In the genomic region with DNA sequence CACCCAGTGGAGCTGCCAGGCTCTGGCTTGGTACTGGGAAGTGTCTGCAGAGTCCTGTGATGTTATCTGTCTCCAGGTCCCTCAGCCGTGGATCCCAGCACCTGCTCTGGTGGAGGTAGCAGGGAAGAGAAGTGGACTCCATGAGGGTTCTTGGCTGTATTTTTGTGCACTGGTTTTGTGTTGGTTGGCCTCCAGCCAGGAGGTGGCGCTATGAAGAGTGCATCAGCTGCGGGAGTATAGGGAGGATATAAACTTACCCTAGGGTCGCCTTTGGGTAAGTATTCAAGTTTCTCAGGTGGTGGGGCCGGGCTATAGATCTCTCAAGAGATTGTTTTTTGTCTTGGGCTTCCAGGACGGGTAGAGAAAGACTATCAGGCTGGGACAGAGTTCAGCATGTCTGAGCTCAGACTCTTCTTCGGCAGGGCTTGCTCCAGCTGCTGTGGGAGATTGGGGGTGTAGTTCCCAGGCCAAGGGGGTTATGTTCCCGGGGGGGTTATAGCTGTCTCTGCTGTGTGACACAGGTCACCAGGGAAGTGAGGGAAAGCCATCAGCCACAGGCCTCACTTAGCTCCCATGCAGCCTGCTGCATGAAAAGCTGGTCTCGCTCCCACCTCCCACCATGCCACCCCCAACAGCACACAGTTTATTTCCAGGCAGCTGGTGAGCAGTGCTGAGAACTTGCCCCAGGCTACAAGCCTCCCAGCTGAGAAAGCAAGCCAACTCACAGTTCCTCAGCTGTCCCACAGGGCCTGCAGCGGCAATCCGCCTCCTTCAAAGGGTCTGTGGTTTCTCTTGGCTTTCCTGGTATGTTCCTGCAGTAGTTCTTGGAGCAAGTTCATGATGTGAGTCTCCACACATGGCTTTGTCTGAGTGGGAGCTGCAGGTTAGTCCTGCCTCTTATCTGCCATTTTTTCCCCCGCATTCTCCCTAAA, we compare ENCODE assay signal across 12 cellular contexts.
DNase-seq lines count a peak whose midpoint lies in the region; ATAC-seq, FAIRE-seq and TF ChIP-seq lines count a peak whose summit lies in the region.
"Had no signal": no experiment of that assay in that cellular context is flagged by ENCODE, and none has a peak within 500 bp of the region (broad histone marks: within the 10 kb centered on the region; RNA-seq: fewer than 3 reads in every experiment).

No MANE protein-coding gene starts in this region.

- H3K36me3 Mint-ChIP-seq in naive thymus-derived CD8-positive, alpha-beta T cell: peaks cover 55 to 69% (median 59%) of the 10 kb centered on the region in 3 donors

- no peaks in the 10 kb centered on the region for H3K27me3 Mint-ChIP-seq in naive thymus-derived CD8-positive, alpha-beta T cell
- H3K27me3 Mint-ChIP-seq: activated naive CD8-positive, alpha-beta T cell had no signal

- no peak for FAIRE-seq in kidney (lab: Jason Lieb, UNC)

- H3K36me3 ChIP-seq in SJSA1 (0 out of 2 replicates have a peak, but pooled peaks cover 2% of the 10 kb centered on the region), kidney (ENCODE audit: control insufficient read depth in 1 of 2, insufficient read depth in 2 of 2, low read length in 2 of 2) (peaks cover 0 to 3% of the 10 kb centered on the region in 2 donors)

- no peaks in the 10 kb centered on the region for H3K27me3 ChIP-seq in SJSA1 (replicated peaks)
- H3K27me3 ChIP-seq: esophagus muscularis mucosa had no signal

- H3K4me1 ChIP-seq in SJSA1 (replicated peaks) (peaks cover 8% of the 10 kb centered on the region), kidney (ENCODE audit: control insufficient read depth in 1 of 2, insufficient read depth in 1 of 2, low read depth in 1 of 2, low read length in 2 of 2) (no peaks in the 10 kb centered on the region)

- POLR2A ChIA-PET in naive thymus-derived CD8-positive, alpha-beta T cell (lab: Charles Lee): no interaction called here

- TF ChIP-seq CTCF in GM20000 (IDR thresholded peaks at IDR 0.05; ENCODE audit: extremely low read depth, missing control alignments) (peak; percentile 7), GM10266 (IDR thresholded peaks at IDR 0.05; ENCODE audit: control insufficient read depth, insufficient read depth, low read depth, missing control alignments) (no peak), kidney (IDR thresholded peaks at IDR 0.05; ENCODE audit: borderline replicate concordance, extremely low read depth, insufficient read depth) (no peak)

- intact Hi-C loops in kidney (cut with DNase I): no loop called here

- ATAC-seq in naive thymus-derived CD8-positive, alpha-beta T cell: no peak

- H3K27ac Mint-ChIP-seq in naive thymus-derived CD8-positive, alpha-beta T cell: no peak overlapping the region
- H3K27ac Mint-ChIP-seq: activated naive CD8-positive, alpha-beta T cell; CD8-positive, alpha-beta memory T cell had no signal

- no peak overlapping the region for H3K9ac ChIP-seq in kidney (ENCODE audit: low read length in 2 of 2)

- H3K4me1 Mint-ChIP-seq in naive thymus-derived CD8-positive, alpha-beta T cell: peaks cover 0 to 3% (median 0%) of the 10 kb centered on the region in 4 donors
- H3K4me1 Mint-ChIP-seq: CD8-positive, alpha-beta memory T cell had no signal

- peak; percentile 45 for DNase-seq in A172 (ENCODE audit: low spot score)
- DNase-seq in GM20000 (ENCODE audit: low spot score): no peak
- peak; percentile 61 to 73 for DNase-seq in SJSA1 (ENCODE audit: low read depth in 1 of 2, low spot score in 2 of 2)
- DNase-seq in fibroblast of peridontal ligament (ENCODE audit: extremely low read depth): peak; percentile 89
- DNase-seq in GM10266 (ENCODE audit: extremely low spot score): no peak
- DNase-seq in naive thymus-derived CD8-positive, alpha-beta T cell: no peak
- no peak for DNase-seq in activated naive CD4-positive, alpha-beta T cell treated with anti-CD3 and anti-CD28 coated beads, Interleukin-2, amount 50 U/mL, for 16 hours
- DNase-seq in kidney: no peak
- DNase-seq: CD8-positive, alpha-beta memory T cell; midbrain had no signal

- peaks cover 12 to 43% (median 35%) of the 10 kb centered on the region in 9 donors for H3K9me3 Mint-ChIP-seq in naive thymus-derived CD8-positive, alpha-beta T cell

- H3K9me3 ChIP-seq in SJSA1 (replicated peaks) (no peaks in the 10 kb centered on the region), kidney (ENCODE audit: control insufficient read depth in 1 of 2, low read length in 2 of 2) (no peaks in the 10 kb centered on the region)
- H3K9me3 ChIP-seq: esophagus muscularis mucosa had no signal

- no peak overlapping the region for H3K4me3 Mint-ChIP-seq in naive thymus-derived CD8-positive, alpha-beta T cell
- H3K4me3 Mint-ChIP-seq: activated naive CD8-positive, alpha-beta T cell; CD8-positive, alpha-beta memory T cell had no signal

- H3K27ac ChIP-seq in SJSA1 (no peak overlapping the region), kidney (ENCODE audit: low read depth in 2 of 2, low read length in 2 of 2) (no peak overlapping the region)
- H3K27ac ChIP-seq: esophagus muscularis mucosa had no signal

- H3K4me3 ChIP-seq in SJSA1: no peak overlapping the region
- H3K4me3 ChIP-seq in kidney (ENCODE audit: low read length in 2 of 2): no peak overlapping the region
- H3K4me3 ChIP-seq: esophagus muscularis mucosa had no signal

Comparison
In these comparisons a context has a peak if more than half of its experiments do, and no peak if none do; other contexts are left out.
1. DNase-seq: peak in A172 (single experiment), SJSA1 (2 of 2) and fibroblast of peridontal ligament (single experiment); none in GM20000 (single experiment), GM10266 (single experiment), naive thymus-derived CD8-positive, alpha-beta T cell (0 of 10), activated naive CD4-positive, alpha-beta T cell treated with anti-CD3 and anti-CD28 coated beads, Interleukin-2, amount 50 U/mL, for 16 hours (single experiment) and kidney (single experiment).